ENCODE assay signal across 19 cellular contexts in the genomic region with DNA sequence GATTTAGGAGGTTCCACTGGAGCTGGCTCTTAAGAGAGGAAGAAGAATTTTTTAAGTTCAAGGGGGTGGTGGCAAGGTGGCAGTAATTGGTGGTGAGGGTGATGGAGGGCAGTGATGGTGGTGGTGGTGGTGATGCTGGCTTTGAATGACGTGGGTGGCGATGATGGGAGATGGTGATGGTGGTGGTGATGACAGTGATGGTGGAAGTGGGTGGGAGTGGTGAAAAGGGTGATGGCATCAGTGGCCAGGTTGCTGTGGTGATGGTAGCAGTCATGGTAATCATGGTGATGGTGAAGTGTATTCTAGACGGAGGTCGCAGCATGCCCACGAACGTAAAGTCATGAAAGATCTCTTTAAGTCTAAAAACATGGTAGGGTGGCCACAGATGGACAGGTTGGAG.
DNase-seq lines count a peak whose midpoint lies in the region; ATAC-seq, FAIRE-seq and TF ChIP-seq lines count a peak whose summit lies in the region.
"Had no signal": no experiment of that assay in that cellular context is flagged by ENCODE, and none has a peak within 500 bp of the region (broad histone marks: within the 10 kb centered on the region; RNA-seq: fewer than 3 reads in every experiment).

No MANE protein-coding gene starts in this region.

- TF ChIP-seq POLR2A in tibial nerve (IDR thresholded peaks at IDR 0.05): no peak

- H3K27ac ChIP-seq in naive thymus-derived CD4-positive, alpha-beta T cell (ENCODE audit: low read depth, low read length): no peak overlapping the region
- H3K27ac ChIP-seq in tibial nerve: no peak overlapping the region
- H3K27ac ChIP-seq: HL-60, PC-9 had no signal

- no peaks in the 10 kb centered on the region for H3K27me3 ChIP-seq in naive thymus-derived CD4-positive, alpha-beta T cell (ENCODE audit: control insufficient read depth in 2 of 2, insufficient read depth in 2 of 2, low read length in 2 of 2)
- H3K27me3 ChIP-seq in tibial nerve: no peaks in the 10 kb centered on the region
- H3K27me3 ChIP-seq: BE2C, MG63 had no signal

- H3K9me3 Mint-ChIP-seq in activated T-helper 1 cell treated with anti-CD3 and anti-CD28 coated beads, Interleukin-12 subunit alpha, Interleukin-12 subunit beta, Interleukin-2, Interleukin-4 antibody, amounts not matched to agents 30 ng/mL and 10 ng/mL and 1 ng/mL, durations not matched to agents 14 hours and 24 hours and 36 hours: peaks cover 7% of the 10 kb centered on the region
- peaks cover 0 to 7% (median 2%) of the 10 kb centered on the region in 11 donors for H3K9me3 Mint-ChIP-seq in naive thymus-derived CD4-positive, alpha-beta T cell
- H3K9me3 Mint-ChIP-seq in stimulated activated memory B cell treated with anti-CD40 and anti-IgM and Interleukin-4, amounts not matched to agents 10 μg/mL and 1 μg/mL and 100 μg/mL, for 72 hours: peaks cover 6% of the 10 kb centered on the region

- CTCF ChIA-PET in naive thymus-derived CD4-positive, alpha-beta T cell (lab: Charles Lee): interaction anchor here (1.1 kb wide), 1 partner anchor 31 kb away, joined by 4 read pairs; no protein-coding TSS in a partner anchor

- POLR2A ChIA-PET in naive thymus-derived CD4-positive, alpha-beta T cell (lab: Charles Lee): no interaction called here

- intact Hi-C loops in activated T-helper 1 cell treated with anti-CD3 and anti-CD28 coated beads, Interleukin-12 subunit alpha, Interleukin-12 subunit beta, Interleukin-2, Interleukin-4 antibody, amounts not matched to agents 30 ng/mL and 10 ng/mL and 1 ng/mL, durations not matched to agents 14 hours and 24 hours and 36 hours (cut with micrococcal nuclease): no loop called here
- intact Hi-C loops in naive thymus-derived CD4-positive, alpha-beta T cell (cut with micrococcal nuclease): no loop called here
- intact Hi-C loops in posterior vena cava (cut with DNase I): no loop called here

- H3K36me3 ChIP-seq in naive thymus-derived CD4-positive, alpha-beta T cell (ENCODE audit: control insufficient read depth in 2 of 3, insufficient read depth in 3 of 3, low read length in 3 of 3): no peaks in the 10 kb centered on the region
- no peaks in the 10 kb centered on the region for H3K36me3 ChIP-seq in tibial nerve
- H3K36me3 ChIP-seq: BE2C, MG63 had no signal

- H3K4me3 Mint-ChIP-seq in activated T-helper 1 cell treated with anti-CD3 and anti-CD28 coated beads, Interleukin-12 subunit alpha, Interleukin-12 subunit beta, Interleukin-2, Interleukin-4 antibody, amounts not matched to agents 30 ng/mL and 10 ng/mL and 1 ng/mL, durations not matched to agents 14 hours and 24 hours and 36 hours: no peak overlapping the region
- peak overlapping the region in 5 of 10 donors; percentile 10 to 43 (median 34) for H3K4me3 Mint-ChIP-seq in naive thymus-derived CD4-positive, alpha-beta T cell
- H3K4me3 Mint-ChIP-seq in stimulated activated memory B cell treated with anti-CD40 and anti-IgM and Interleukin-4, amounts not matched to agents 10 μg/mL and 1 μg/mL and 100 μg/mL, for 72 hours: no peak overlapping the region

- WGBS in tibial nerve, 2 donors: 95 to 97% methylated on average over 6 of the region's 6 CpGs

- no peak for TF ChIP-seq EP300 in tibial nerve (IDR thresholded peaks at IDR 0.05)

- DNase-seq in GM19239 (ENCODE audit: insufficient read length, low spot score): no peak
- DNase-seq in activated T-helper 1 cell treated with anti-CD3 and anti-CD28 coated beads, Interleukin-12 subunit alpha, Interleukin-12 subunit beta, Interleukin-2, Interleukin-4 antibody, amounts not matched to agents 30 ng/mL and 10 ng/mL and 1 ng/mL, durations not matched to agents 14 hours and 24 hours and 36 hours (ENCODE audit: low spot score): no peak
- DNase-seq in naive thymus-derived CD4-positive, alpha-beta T cell: no peak
- no peak for DNase-seq in tibial nerve (ENCODE audit: low spot score in 2 of 2)
- no peak for DNase-seq in posterior vena cava (ENCODE audit: low spot score)
- DNase-seq: BE2C; CD4-positive, alpha-beta memory T cell; HCEC 1CT; KG1; MG63; NCI-H1105; NCI-H1694 treated with DMSO at 0.1 percent for 48 hours; NCI-H446; NCI-H748 treated with DMSO at 0.1 percent for 48 hours; PC-9; SK-N-SH had no signal

- no peak for ATAC-seq in naive thymus-derived CD4-positive, alpha-beta T cell
- ATAC-seq in stimulated activated memory B cell treated with anti-CD40 and anti-IgM and Interleukin-4, amounts not matched to agents 10 μg/mL and 1 μg/mL and 100 μg/mL, for 72 hours: no peak
- no peak for ATAC-seq in HG03354 (IDR thresholded peaks at IDR 0.05; ENCODE audit: poor library complexity, severe bottlenecking, unreplicated experiment)

- FAIRE-seq in GM19239 (lab: Jason Lieb, UNC): peak; percentile 49

- no peak for TF ChIP-seq CTCF in tibial nerve (IDR thresholded peaks at IDR 0.05)

- H3K4me1 ChIP-seq in naive thymus-derived CD4-positive, alpha-beta T cell (ENCODE audit: control insufficient read depth in 2 of 2, insufficient read depth in 2 of 2, low read length in 2 of 2): peaks cover 0 to 38% of the 10 kb centered on the region in 2 donors
- peaks cover 0 to 38% (median 27%) of the 10 kb centered on the region in 4 donors for H3K4me1 ChIP-seq in tibial nerve

- peaks cover 5% of the 10 kb centered on the region for H3K36me3 Mint-ChIP-seq in activated T-helper 1 cell treated with anti-CD3 and anti-CD28 coated beads, Interleukin-12 subunit alpha, Interleukin-12 subunit beta, Interleukin-2, Interleukin-4 antibody, amounts not matched to agents 30 ng/mL and 10 ng/mL and 1 ng/mL, durations not matched to agents 14 hours and 24 hours and 36 hours (ENCODE audit: low read depth)
- peaks cover 0 to 9% (median 0%) of the 10 kb centered on the region in 5 donors for H3K36me3 Mint-ChIP-seq in naive thymus-derived CD4-positive, alpha-beta T cell
- no peaks in the 10 kb centered on the region for H3K36me3 Mint-ChIP-seq in stimulated activated memory B cell treated with anti-CD40 and anti-IgM and Interleukin-4, amounts not matched to agents 10 μg/mL and 1 μg/mL and 100 μg/mL, for 72 hours
- H3K36me3 Mint-ChIP-seq: CD4-positive, alpha-beta memory T cell had no signal

- H3K27ac Mint-ChIP-seq in activated T-helper 1 cell treated with anti-CD3 and anti-CD28 coated beads, Interleukin-12 subunit alpha, Interleukin-12 subunit beta, Interleukin-2, Interleukin-4 antibody, amounts not matched to agents 30 ng/mL and 10 ng/mL and 1 ng/mL, durations not matched to agents 14 hours and 24 hours and 36 hours: peak overlapping the region; percentile 40
- peak overlapping the region in 6 of 9 donors; percentile 10 to 74 (median 44) for H3K27ac Mint-ChIP-seq in naive thymus-derived CD4-positive, alpha-beta T cell
- peak overlapping the region; percentile 18 for H3K27ac Mint-ChIP-seq in stimulated activated memory B cell treated with anti-CD40 and anti-IgM and Interleukin-4, amounts not matched to agents 10 μg/mL and 1 μg/mL and 100 μg/mL, for 72 hours

- no peaks in the 10 kb centered on the region for H3K9me3 ChIP-seq in naive thymus-derived CD4-positive, alpha-beta T cell (ENCODE audit: control insufficient read depth in 2 of 3, low read length in 3 of 3)
- no peaks in the 10 kb centered on the region for H3K9me3 ChIP-seq in tibial nerve
- H3K9me3 ChIP-seq: BE2C, MG63, SK-N-SH had no signal

- peaks cover 37% of the 10 kb centered on the region for H3K4me1 Mint-ChIP-seq in activated T-helper 1 cell treated with anti-CD3 and anti-CD28 coated beads, Interleukin-12 subunit alpha, Interleukin-12 subunit beta, Interleukin-2, Interleukin-4 antibody, amounts not matched to agents 30 ng/mL and 10 ng/mL and 1 ng/mL, durations not matched to agents 14 hours and 24 hours and 36 hours (ENCODE audit: low read depth)
- H3K4me1 Mint-ChIP-seq in naive thymus-derived CD4-positive, alpha-beta T cell: peaks cover 0 to 42% (median 34%) of the 10 kb centered on the region in 7 donors
- H3K4me1 Mint-ChIP-seq in stimulated activated memory B cell treated with anti-CD40 and anti-IgM and Interleukin-4, amounts not matched to agents 10 μg/mL and 1 μg/mL and 100 μg/mL, for 72 hours: peaks cover 41% of the 10 kb centered on the region

- H3K4me3 ChIP-seq in naive thymus-derived CD4-positive, alpha-beta T cell (ENCODE audit: low read length): no peak overlapping the region
- H3K4me3 ChIP-seq in tibial nerve: no peak overlapping the region
- H3K4me3 ChIP-seq: MG63, PC-9 had no signal

- H3K27me3 Mint-ChIP-seq in activated T-helper 1 cell treated with anti-CD3 and anti-CD28 coated beads, Interleukin-12 subunit alpha, Interleukin-12 subunit beta, Interleukin-2, Interleukin-4 antibody, amounts not matched to agents 30 ng/mL and 10 ng/mL and 1 ng/mL, durations not matched to agents 14 hours and 24 hours and 36 hours (ENCODE audit: insufficient read depth): no peaks in the 10 kb centered on the region
- H3K27me3 Mint-ChIP-seq in naive thymus-derived CD4-positive, alpha-beta T cell: peaks cover 0 to 2% (median 0%) of the 10 kb centered on the region in 5 donors
- no peaks in the 10 kb centered on the region for H3K27me3 Mint-ChIP-seq in stimulated activated memory B cell treated with anti-CD40 and anti-IgM and Interleukin-4, amounts not matched to agents 10 μg/mL and 1 μg/mL and 100 μg/mL, for 72 hours
- H3K27me3 Mint-ChIP-seq: CD4-positive, alpha-beta memory T cell had no signal
